In genomic region chr7:22663721-22664120, GRCh38 we compare ENCODE assay signal across 20 cellular contexts.
DNase-seq lines count a peak whose midpoint lies in the region; TF ChIP-seq lines count a peak whose summit lies in the region.
"Had no signal": no experiment of that assay in that cellular context is flagged by ENCODE, and none has a peak within 500 bp of the region (broad histone marks: within the 10 kb centered on the region; RNA-seq: fewer than 3 reads in every experiment).

No MANE protein-coding gene starts in this region.

- no peak overlapping the region for H3K14ac ChIP-seq in trophoblast cell (ENCODE audit: low read length)

- no peak overlapping the region for H4K91ac ChIP-seq in trophoblast cell (ENCODE audit: low read depth, low read length)

- no peak overlapping the region for H2AK5ac ChIP-seq in trophoblast cell (ENCODE audit: low read length)

- H2BK5ac ChIP-seq in trophoblast cell (ENCODE audit: low read depth, low read length, poor library complexity), result no peak overlapping the region

- H4K12ac ChIP-seq in trophoblast cell (ENCODE audit: low read depth, low read length), result no peak overlapping the region

- no peaks in the 10 kb centered on the region for H3K36me3 ChIP-seq in trophoblast cell (ENCODE audit: control insufficient read depth in 1 of 2, insufficient read depth in 2 of 2, low read length in 2 of 2)
- H3K36me3 ChIP-seq: tibial nerve had no signal

- no peak overlapping the region for H3K18ac ChIP-seq in trophoblast cell (ENCODE audit: low read length)

- H3K4me3 ChIP-seq in choroid plexus epithelial cell (ENCODE audit: low read depth, low read length) (no peak overlapping the region), trophoblast cell (ENCODE audit: low read depth, low read length) (no peak overlapping the region)
- H3K4me3 ChIP-seq: tibial nerve had no signal

- peaks cover 2 to 7% of the 10 kb centered on the region in 2 experiments for H3K4me1 ChIP-seq in trophoblast cell (ENCODE audit: control insufficient read depth in 1 of 2, insufficient read depth in 2 of 2, low read length in 2 of 2)
- H3K4me1 ChIP-seq: tibial nerve had no signal

- H3K4me1 Mint-ChIP-seq in activated naive CD4-positive, alpha-beta T cell treated with anti-CD3 and anti-CD28 coated beads for 36 hours (ENCODE audit: low read depth), result peaks cover 39% of the 10 kb centered on the region
- H3K4me1 Mint-ChIP-seq: nephron had no signal

- CTCF ChIA-PET in activated naive CD4-positive, alpha-beta T cell treated with anti-CD3 and anti-CD28 coated beads for 36 hours (lab: Charles Lee), result interaction anchor here (1.0 to 3.6 kb wide), 3 partner anchors 12 to 104 kb away, joined by 4 to 22 read pairs (median 8); partner anchors contain the start of gene IL6

- WGBS in trophoblast cell (ENCODE audit: extremely low coverage, insufficient coverage, insufficient read length), result no CpG with 5 or more reads among the region's 6 CpGs

- no peak overlapping the region for H3K4me2 ChIP-seq in trophoblast cell (ENCODE audit: low read length)

- no peaks in the 10 kb centered on the region for H3K9me3 Mint-ChIP-seq in activated naive CD4-positive, alpha-beta T cell treated with anti-CD3 and anti-CD28 coated beads for 36 hours
- H3K9me3 Mint-ChIP-seq: CD8-positive, alpha-beta T cell; nephron; WTC11 had no signal

- DNase-seq in activated naive CD4-positive, alpha-beta T cell treated with anti-CD3 and anti-CD28 coated beads for 36 hours, result no peak
- no peak for DNase-seq in activated naive CD4-positive, alpha-beta T cell (lab: John Stamatoyannopoulos, UW)
- DNase-seq in NCI-H226 (peak; percentile 92), choroid plexus epithelial cell (ENCODE audit: low read depth) (peak; percentile 68), trophoblast cell (peak; percentile 73 to 94), NCI-H526 (lab: John Stamatoyannopoulos, UW) (no peak), SIG-M5 treated with dmso at 0.1 percent for 504 hours (lab: John Stamatoyannopoulos, UW; ENCODE audit: unreplicated experiment) (no peak), amygdala (lab: John Stamatoyannopoulos, UW) (no peak)
- DNase-seq: caudate nucleus; CD8-positive, alpha-beta T cell; DMS153; GDM1; kidney glomerular epithelial cell; mesendoderm; NCI-H146; NCI-H82; stimulated activated naive CD8-positive, alpha-beta T cell treated with anti-CD3 and anti-CD28 coated beads, Interleukin-15, Interleukin-2, amounts not matched to agents 100 U/mL and 50 U/mL, for 24 hours had no signal

- H3K27ac ChIP-seq in trophoblast cell (ENCODE audit: low read depth, low read length), result no peak overlapping the region
- H3K27ac ChIP-seq: tibial nerve had no signal

- H2BK12ac ChIP-seq in trophoblast cell (ENCODE audit: low read length), result no peak overlapping the region

- H3K9ac ChIP-seq in trophoblast cell (ENCODE audit: low read length), result no peak overlapping the region

- H3K27ac Mint-ChIP-seq in activated naive CD4-positive, alpha-beta T cell treated with anti-CD3 and anti-CD28 coated beads for 36 hours, result peak overlapping the region; percentile 82
- H3K27ac Mint-ChIP-seq: CD8-positive, alpha-beta T cell; nephron; WTC11 had no signal

- H2AFZ ChIP-seq in trophoblast cell (ENCODE audit: insufficient read depth, low read length, poor library complexity), result no peak overlapping the region

- H3K79me2 ChIP-seq in trophoblast cell (ENCODE audit: control insufficient read depth, insufficient read depth, low read length, poor library complexity), result no peaks in the 10 kb centered on the region

- H3K36me3 Mint-ChIP-seq in activated naive CD4-positive, alpha-beta T cell treated with anti-CD3 and anti-CD28 coated beads for 36 hours (ENCODE audit: low read depth), result no peaks in the 10 kb centered on the region
- H3K36me3 Mint-ChIP-seq: CD8-positive, alpha-beta T cell; WTC11 had no signal

- H3K79me1 ChIP-seq in trophoblast cell (ENCODE audit: low read length), result peaks cover 2% of the 10 kb centered on the region

- no peak overlapping the region for H4K8ac ChIP-seq in trophoblast cell (ENCODE audit: low read depth, low read length)

- H3K4ac ChIP-seq in trophoblast cell (ENCODE audit: low read depth, low read length), result no peak overlapping the region

- H3K9me3 ChIP-seq in trophoblast cell (ENCODE audit: insufficient read depth, low read depth, low read length), result no peaks in the 10 kb centered on the region
- H3K9me3 ChIP-seq: tibial nerve had no signal

- no peaks in the 10 kb centered on the region for H3K27me3 ChIP-seq in trophoblast cell (ENCODE audit: insufficient read depth, low read length)
- H3K27me3 ChIP-seq: tibial nerve had no signal

- no peak overlapping the region for H2BK120ac ChIP-seq in trophoblast cell (ENCODE audit: insufficient read depth, low read length, poor library complexity)

- intact Hi-C loops in activated naive CD4-positive, alpha-beta T cell treated with anti-CD3 and anti-CD28 coated beads for 36 hours (cut with micrococcal nuclease), result loop anchor here (2.0 to 10.0 kb wide), 4 partner anchors 63 to 1236 kb away; partner anchors contain the start of gene SP4

- H3K27me3 Mint-ChIP-seq in activated naive CD4-positive, alpha-beta T cell treated with anti-CD3 and anti-CD28 coated beads for 36 hours (ENCODE audit: low read depth), result no peaks in the 10 kb centered on the region

- H3K23ac ChIP-seq in trophoblast cell (ENCODE audit: low read length), result no peak overlapping the region

- TF ChIP-seq CTCF in choroid plexus epithelial cell (conservative IDR thresholded peaks at IDR 0.05; ENCODE audit: low read depth, low read length), result no peak

- no peak overlapping the region for H3K4me3 Mint-ChIP-seq in activated naive CD4-positive, alpha-beta T cell treated with anti-CD3 and anti-CD28 coated beads for 36 hours
- H3K4me3 Mint-ChIP-seq: CD8-positive, alpha-beta T cell; nephron; WTC11 had no signal

Comparison
In these comparisons a context has a peak if more than half of its experiments do, and no peak if none do; other contexts are left out.
1. DNase-seq: peak in NCI-H226 (single experiment), choroid plexus epithelial cell (single experiment) and trophoblast cell (2 of 2); none in activated naive CD4-positive, alpha-beta T cell treated with anti-CD3 and anti-CD28 coated beads for 36 hours (single experiment), activated naive CD4-positive, alpha-beta T cell (0 of 4), NCI-H526 (0 of 2), SIG-M5 treated with dmso at 0.1 percent for 504 hours (single experiment) and amygdala (0 of 56).